9 cellular contexts compared by ENCODE assay signal in genomic region chr4:95362906-95363578, GRCh38.
DNase-seq lines count a peak whose midpoint lies in the region; ATAC-seq, FAIRE-seq and TF ChIP-seq lines count a peak whose summit lies in the region.
"Had no signal": no experiment of that assay in that cellular context is flagged by ENCODE, and none has a peak within 500 bp of the region (broad histone marks: within the 10 kb centered on the region; RNA-seq: fewer than 3 reads in every experiment).

No MANE protein-coding gene starts in this region.

- H3K27ac ChIP-seq in K562 (ENCODE audit: extremely low read depth, low read depth, low read length) (no peak overlapping the region), mesenchymal stem cell (ENCODE audit: low read length, poor library complexity, severe bottlenecking) (no peak overlapping the region)

- H3K36me3 ChIP-seq in K562 (ENCODE audit: control insufficient read depth, insufficient read depth, low read length): no peaks in the 10 kb centered on the region
- H3K36me3 ChIP-seq in mesenchymal stem cell (ENCODE audit: control insufficient read depth in 1 of 2, insufficient read depth in 2 of 2, low read depth in 1 of 2, low read length in 2 of 2): no peaks in the 10 kb centered on the region

- H3K9me3 ChIP-seq in K562 (replicated peaks; ENCODE audit: control insufficient read depth, insufficient read depth, low read depth, low read length) (no peaks in the 10 kb centered on the region), mesenchymal stem cell (ENCODE audit: control insufficient read depth, low read length) (no peaks in the 10 kb centered on the region)

- H3K18ac ChIP-seq in mesenchymal stem cell (ENCODE audit: low read depth in 1 of 2, low read length in 2 of 2): no peak overlapping the region

- no peak overlapping the region for H3K4me3 ChIP-seq in Jurkat, Clone E6-1 (ENCODE audit: low read length)
- no peak overlapping the region for H3K4me3 ChIP-seq in K562
- H3K4me3 ChIP-seq in mesenchymal stem cell (ENCODE audit: insufficient read depth in 1 of 2, low read depth in 1 of 2, low read length in 2 of 2): peak overlapping the region in 1 of 2 experiments; percentile 48

- no peaks in the 10 kb centered on the region for H3K79me1 ChIP-seq in mesenchymal stem cell (replicated peaks; ENCODE audit: low read length, poor library complexity, severe bottlenecking)

- no peak for TF ChIP-seq EP300 in K562 (IDR thresholded peaks at IDR 0.05; ENCODE audit: low read length)

- H2BK5ac ChIP-seq in mesenchymal stem cell (ENCODE audit: low read depth, low read length, poor library complexity, severe bottlenecking): no peak overlapping the region

- H2AFZ ChIP-seq in K562 (ENCODE audit: low read depth, low read length): peak overlapping the region; percentile 77
- no peak overlapping the region for H2AFZ ChIP-seq in mesenchymal stem cell (ENCODE audit: low read depth, low read length)

- no peaks in the 10 kb centered on the region for H3K79me2 ChIP-seq in K562 (ENCODE audit: control insufficient read depth, insufficient read depth, low read length)

- H3K27me3 ChIP-seq in K562 (ENCODE audit: control insufficient read depth in 2 of 2, insufficient read depth in 2 of 2, low read length in 2 of 2): no peaks in the 10 kb centered on the region
- H3K27me3 ChIP-seq in mesenchymal stem cell (ENCODE audit: control insufficient read depth in 1 of 2, insufficient read depth in 1 of 2, low read length in 2 of 2): no peaks in the 10 kb centered on the region

- no peak for TF ChIP-seq POLR2A in K562 (conservative IDR thresholded peaks at IDR 0.05)

- no peak overlapping the region for H4K91ac ChIP-seq in mesenchymal stem cell (ENCODE audit: low read length)

- H3K4me1 ChIP-seq in K562 (replicated peaks in 1 of 2; ENCODE audit: control insufficient read depth in 2 of 2, insufficient read depth in 2 of 2, low read length in 2 of 2) (no peaks in the 10 kb centered on the region; a peak in 1 of 5 replicates), mesenchymal stem cell (ENCODE audit: control insufficient read depth, insufficient read depth, low read depth, low read length) (peaks cover 3% of the 10 kb centered on the region)

- no TSS peak for BruUV-seq in K562 (replicated peaks; lab: Mats Ljungman, UMichigan)

- H4K8ac ChIP-seq in mesenchymal stem cell (ENCODE audit: low read length): no peak overlapping the region

- H3K14ac ChIP-seq in mesenchymal stem cell (ENCODE audit: low read length in 2 of 2): no peak overlapping the region

- H2BK120ac ChIP-seq in mesenchymal stem cell (ENCODE audit: low read depth, low read length): no peak overlapping the region

- H4K20me1 ChIP-seq in K562 (replicated peaks; ENCODE audit: control insufficient read depth, insufficient read depth, low read length): no peaks in the 10 kb centered on the region

- H3K4ac ChIP-seq in mesenchymal stem cell (ENCODE audit: low read depth in 1 of 2, low read length in 2 of 2): no peak overlapping the region

- no peak overlapping the region; the same call in 1 of the 2 replicates for H3K4me2 ChIP-seq in K562 (ENCODE audit: insufficient read depth, low read length)
- no peak overlapping the region for H3K4me2 ChIP-seq in mesenchymal stem cell (ENCODE audit: low read length, poor library complexity, severe bottlenecking)

- ATAC-seq in K562 (peak; percentile 96), GM18909 (IDR thresholded peaks at IDR 0.05; ENCODE audit: poor library complexity, unreplicated experiment) (no peak)

- intact Hi-C loops in K562 (cut with micrococcal nuclease): no loop called here

- peak; percentile 65 to 94 (median 85) for TF ChIP-seq CTCF in K562 (IDR thresholded peaks at IDR 0.05 in 2 of 3, conservative IDR thresholded peaks at IDR 0.05 in 1 of 3; ENCODE audit: insufficient read depth in 2 of 3, low read depth in 1 of 3, low read length in 3 of 3)

- DNase-seq in DMS53 treated with DMSO at 0.1 percent for 48 hours (lab: John Stamatoyannopoulos, UW; ENCODE audit: unreplicated experiment): peak; percentile 1
- DNase-seq in Jurkat, Clone E6-1 (ENCODE audit: low read depth, low spot score): peak; percentile 23
- peak; percentile 9 to 69 (median 27) for DNase-seq in K562 (ENCODE audit: extremely low read depth in 1 of 4, low spot score in 3 of 4)
- DNase-seq in mesenchymal stem cell: peak; percentile 48
- DNase-seq in activated CD4-positive, CD25-positive, alpha-beta regulatory T cell treated with anti-CD3 and anti-CD28 coated beads, Interleukin-2, amount 50 U/mL, for 72 hours: no peak
- no peak for DNase-seq in NCI-H146 treated with DMSO at 0.1 percent for 48 hours (lab: John Stamatoyannopoulos, UW; ENCODE audit: unreplicated experiment)
- no peak for DNase-seq in T-helper 9 cell
- DNase-seq: effector memory CD4-positive, alpha-beta T cell had no signal

- H3K9ac ChIP-seq in K562 (ENCODE audit: insufficient read depth in 1 of 2, low read depth in 2 of 2, low read length in 2 of 2) (no peak overlapping the region), mesenchymal stem cell (ENCODE audit: low read length) (no peak overlapping the region)

- H2BK15ac ChIP-seq in mesenchymal stem cell (ENCODE audit: low read depth, poor library complexity, severe bottlenecking): no peak overlapping the region

- no peaks in the 10 kb centered on the region for H3K9me1 ChIP-seq in K562 (ENCODE audit: control insufficient read depth, insufficient read depth, low read length)

- H2AK5ac ChIP-seq in mesenchymal stem cell (ENCODE audit: low read length, severe bottlenecking): peak overlapping the region; percentile 65

- 12% methylated on average over 7 of the region's 7 CpGs for WGBS in K562 (ENCODE audit: insufficient coverage, low coverage, missing lambda C conversion rate)
- WGBS in mesenchymal stem cell: 59% methylated on average over 6 of the region's 7 CpGs

- no peak overlapping the region for H2BK12ac ChIP-seq in mesenchymal stem cell (ENCODE audit: low read length in 2 of 2)

- TF ChIP-seq RAD21 in K562 (CRISPR knock-in tag; conservative IDR thresholded peaks at IDR 0.05 in 1 of 2, IDR thresholded peaks at IDR 0.05 in 1 of 2): peak in 1 of 2 experiments; percentile 41; a peak in 1 of 4 replicates

- H3K23ac ChIP-seq in mesenchymal stem cell (ENCODE audit: low read length in 2 of 2): no peak overlapping the region

- in situ Hi-C loops in K562 (cut with MboI): no loop called here

- CTCF ChIA-PET in K562 (lab: Yijun Ruan, JAX; ENCODE audit: low intra/inter-chr PET ratio): no interaction called here

- POLR2A ChIA-PET in K562 (lab: Yijun Ruan, JAX): no interaction called here

- FAIRE-seq in K562 (lab: Jason Lieb, UNC): peak; percentile 57

TF ChIP-seq in K562, 482 proteins besides CTCF, POLR2A, EP300 and RAD21:
- TF ChIP-seq STAT5A (IDR thresholded peaks at IDR 0.05; ENCODE audit: borderline replicate concordance, low read length): 0 out of 2 replicates have a peak, but pooled peaks have one; percentile 13
- TF ChIP-seq ARID3A (IDR thresholded peaks at IDR 0.05; ENCODE audit: borderline replicate concordance, low read depth, low read length): 0 out of 2 replicates have a peak, but pooled peaks have one; percentile 13
- TF ChIP-seq SIX5 (IDR thresholded peaks at IDR 0.05; ENCODE audit: borderline replicate concordance in 1 of 2, insufficient read depth in 1 of 2, low read depth in 1 of 2, low read length in 2 of 2): peak in 1 of 2 experiments; percentile 28; a peak in 1 of 4 replicates
- TF ChIP-seq ESRRA (IDR thresholded peaks at IDR 0.05; ENCODE audit: borderline replicate concordance, low read depth): no peak
- TF ChIP-seq NUFIP1 (IDR thresholded peaks at IDR 0.05; ENCODE audit: partially characterized antibody): no peak
- no peak for TF ChIP-seq PTTG1 (tag; IDR thresholded peaks at IDR 0.05; ENCODE audit: low read depth)
- TF ChIP-seq ARID1B (IDR thresholded peaks at IDR 0.05): 0 out of 2 replicates have a peak, but pooled peaks have one; percentile 6
- TF ChIP-seq FOSL1 (tag; conservative IDR thresholded peaks at IDR 0.05): 0 out of 2 replicates have a peak, but pooled peaks have one; percentile 10
- peak; percentile 73 to 75 for TF ChIP-seq FOXK2 (conservative IDR thresholded peaks at IDR 0.05 in 1 of 2, IDR thresholded peaks at IDR 0.05 in 1 of 2; ENCODE audit: low read depth in 2 of 2)
- TF ChIP-seq SMC3 (conservative IDR thresholded peaks at IDR 0.05; ENCODE audit: insufficient read depth, low read depth, low read length): 0 out of 2 replicates have a peak, but pooled peaks have one; percentile 12
- peak; percentile 74 for TF ChIP-seq CTCFL (IDR thresholded peaks at IDR 0.05; ENCODE audit: borderline replicate concordance, insufficient read depth, low read depth, low read length, poor library complexity, severe bottlenecking)
- peak; percentile 38 to 73; a peak in 2 of 4 replicates for TF ChIP-seq FOXA3 (CRISPR knock-in tag; conservative IDR thresholded peaks at IDR 0.05 in 1 of 2, IDR thresholded peaks at IDR 0.05 in 1 of 2)

Comparison
In these comparisons a context has a peak if more than half of its experiments do, and no peak if none do; other contexts are left out.
1. DNase-seq: peak in DMS53 treated with DMSO at 0.1 percent for 48 hours (single experiment), Jurkat, Clone E6-1 (single experiment), K562 (4 of 4) and mesenchymal stem cell (single experiment); none in activated CD4-positive, CD25-positive, alpha-beta regulatory T cell treated with anti-CD3 and anti-CD28 coated beads, Interleukin-2, amount 50 U/mL, for 72 hours (single experiment), NCI-H146 treated with DMSO at 0.1 percent for 48 hours (single experiment) and T-helper 9 cell (single experiment).